ENCODE assay signal across 11 cellular contexts in genomic region chr9:136713555-136713949, GRCh38. TPM values are rescaled to one million over a fixed set of nuclear protein-coding genes. Genes with fewer than 3 reads are reported as not detected.
A peak's percentile ranks its signal among the peaks of the same experiment; 100 is the strongest.
DNase-seq lines count a peak whose midpoint lies in the region; ATAC-seq and TF ChIP-seq lines count a peak whose summit lies in the region.
"Had no signal": no experiment of that assay in that cellular context is flagged by ENCODE, and none has a peak within 500 bp of the region (broad histone marks: within the 10 kb centered on the region; RNA-seq: fewer than 3 reads in every experiment).

No MANE protein-coding gene starts in this region.

- H3K36me3 ChIP-seq in HUES48 (ENCODE audit: control insufficient read depth, insufficient read depth, low read length) (no peaks in the 10 kb centered on the region), left ventricle myocardium inferior (no peaks in the 10 kb centered on the region), gastrocnemius medialis (no peaks in the 10 kb centered on the region)

- DNase-seq in RPMI8226: peak; percentile 51
- DNase-seq in left ventricle myocardium inferior: no peak
- no peak for DNase-seq in gastrocnemius medialis
- DNase-seq in OCI-M2 (lab: John Stamatoyannopoulos, UW; ENCODE audit: unreplicated experiment): no peak
- no peak for DNase-seq in putamen (ENCODE audit: low spot score)
- no peak for DNase-seq in T1000 (lab: John Stamatoyannopoulos, UW)
- DNase-seq: Karpas-422 had no signal

- H3K9ac ChIP-seq in HUES48 (ENCODE audit: low read depth, low read length): 0 out of 2 replicates have a peak overlapping the region, but pooled peaks have one; percentile 56

- H3K4me1 ChIP-seq in HUES48 (ENCODE audit: control insufficient read depth, insufficient read depth, low read length): peaks cover 7% of the 10 kb centered on the region; the same call in 1 of the 2 replicates
- peaks cover 49% of the 10 kb centered on the region for H3K4me1 ChIP-seq in left ventricle myocardium inferior
- peaks cover 0 to 10% of the 10 kb centered on the region in 2 donors for H3K4me1 ChIP-seq in gastrocnemius medialis

- no peak for TF ChIP-seq POLR2A in gastrocnemius medialis (IDR thresholded peaks at IDR 0.05)

- 0 out of 2 replicates have a peak, but pooled peaks cover 13% of the 10 kb centered on the region for H3K27me3 ChIP-seq in HUES48 (ENCODE audit: control insufficient read depth, insufficient read depth, low read length)
- H3K27me3 ChIP-seq in left ventricle myocardium inferior (ENCODE audit: low read depth): no peaks in the 10 kb centered on the region
- H3K27me3 ChIP-seq in gastrocnemius medialis: peaks cover 24 to 38% (median 36%) of the 10 kb centered on the region in 3 donors

- H3K9me3 ChIP-seq in HUES48 (ENCODE audit: control insufficient read depth, insufficient read depth, low read length) (no peaks in the 10 kb centered on the region), left ventricle myocardium inferior (replicated peaks) (no peaks in the 10 kb centered on the region), gastrocnemius medialis (no peaks in the 10 kb centered on the region)

- TF ChIP-seq CTCF in left ventricle myocardium inferior (IDR thresholded peaks at IDR 0.05; ENCODE audit: borderline replicate concordance) (peak; percentile 24), gastrocnemius medialis (IDR thresholded peaks at IDR 0.05 in 4 of 5, conservative IDR thresholded peaks at IDR 0.05 in 1 of 5) (no peak)

- ATAC-seq in gastrocnemius medialis (no peak), GM21737 (IDR thresholded peaks at IDR 0.05; ENCODE audit: unreplicated experiment) (no peak)
- ATAC-seq: activated naive CD4-positive, alpha-beta T cell treated with anti-CD3 and anti-CD28 coated beads, Interleukin-2, amount 50 U/mL, for 72 hours had no signal

- peak overlapping the region; percentile 79 for H3K4me3 ChIP-seq in HUES48 (ENCODE audit: low read depth, low read length)
- peak overlapping the region; percentile 81 for H3K4me3 ChIP-seq in left ventricle myocardium inferior
- H3K4me3 ChIP-seq in gastrocnemius medialis: peak overlapping the region in 2 of 4 donors; percentile 46 to 51

- in situ Hi-C loops in gastrocnemius medialis (cut with MboI; ENCODE audit: low sequenced_read_pairs in 4 of 4): no loop called here

- H3K27ac ChIP-seq in HUES48 (ENCODE audit: low read depth, low read length) (no peak overlapping the region), left ventricle myocardium inferior (replicated peaks) (peak overlapping the region; percentile 91), gastrocnemius medialis (peak overlapping the region in 3 of 4 donors; percentile 60 to 81 (median 75))

- intact Hi-C loops in left ventricle myocardium inferior (cut with micrococcal nuclease) (no loop called here), gastrocnemius medialis (cut with DNase I; ENCODE audit: low total_unique reads) (no loop called here)

RNA-seq across cellular contexts. Expression of gene DIPK1B, which starts 1.2 kb away (rescaled TPM):
- total RNA-seq in left ventricle myocardium inferior (21.4 TPM), gastrocnemius medialis (1 to 10 TPM; 1.8 to 4.6 (median 3.8) TPM)

RNA-seq across cellular contexts. Expression of gene AGPAT2, which starts 26.3 kb away (rescaled TPM):
- 48.8 TPM for total RNA-seq in left ventricle myocardium inferior
- 10 to 100 TPM; 19.0 to 77.4 (median 36.0) TPM for total RNA-seq in gastrocnemius medialis

RNA-seq across cellular contexts. Expression of gene LCN10, which starts 29.2 kb away (rescaled TPM):
- total RNA-seq in left ventricle myocardium inferior (9.6 TPM), gastrocnemius medialis (1 to 10 TPM in 3 of 4 donors, under 1 TPM in 1; 0.61 to 4.7 (median 1.6) TPM)
- total RNA-seq: glomerular endothelial cell had no signal

RNA-seq across cellular contexts. Expression of gene LCN6, which starts 34.8 kb away (rescaled TPM):
- 14.6 TPM for total RNA-seq in left ventricle myocardium inferior
- total RNA-seq in gastrocnemius medialis: 10 to 100 TPM in 1 of 4 donors, 1 to 10 TPM in 3; 2.1 to 11.7 (median 3.7) TPM
- total RNA-seq: activated naive CD4-positive, alpha-beta T cell treated with anti-CD3 and anti-CD28 coated beads, Interleukin-2, amount 50 U/mL, for 72 hours; glomerular endothelial cell had no signal

RNA-seq across cellular contexts. Expression of gene LCN8, which starts 44.5 kb away (rescaled TPM):
- not detected for total RNA-seq in left ventricle myocardium inferior
- total RNA-seq in gastrocnemius medialis: not detected
- total RNA-seq: activated naive CD4-positive, alpha-beta T cell treated with anti-CD3 and anti-CD28 coated beads, Interleukin-2, amount 50 U/mL, for 72 hours; glomerular endothelial cell had no signal
